8 cellular contexts compared by ENCODE assay signal in genomic region chr6:37101991-37102298, GRCh38.
DNase-seq lines count a peak whose midpoint lies in the region; ATAC-seq and TF ChIP-seq lines count a peak whose summit lies in the region.

No MANE protein-coding gene starts in this region.

- peak overlapping the region; percentile 37 for H3K4me3 Mint-ChIP-seq in activated T-cell treated with anti-CD3 and anti-CD28 coated beads, Interleukin-2, amount 50 U/mL, for 24 hours

- intact Hi-C loops in body of pancreas (cut with DNase I) (loop anchor here (10.0 kb wide), 1 partner anchor 47 kb away; no protein-coding TSS in a partner anchor), transverse colon (cut with DNase I; ENCODE audit: low total_unique reads) (loop anchor here (2.0 kb wide), 2 partner anchors 27 to 69 kb away; partner anchors contain the start of gene PIM1), mucosa of descending colon (cut with DNase I, micrococcal nuclease) (no loop called here)

- TF ChIP-seq CTCF in body of pancreas (IDR thresholded peaks at IDR 0.05) (no peak), transverse colon (IDR thresholded peaks at IDR 0.05) (no peak), mucosa of descending colon (IDR thresholded peaks at IDR 0.05) (no peak)

- no peaks in the 10 kb centered on the region for H3K9me3 Mint-ChIP-seq in activated T-cell treated with anti-CD3 and anti-CD28 coated beads, Interleukin-2, amount 50 U/mL, for 24 hours

- no peaks in the 10 kb centered on the region for H3K36me3 ChIP-seq in body of pancreas (replicated peaks in 1 of 2; ENCODE audit: insufficient read depth in 1 of 2, low read depth in 2 of 2)
- no peaks in the 10 kb centered on the region for H3K36me3 ChIP-seq in mesodermal cell (ENCODE audit: control insufficient read depth, insufficient read depth, low read length)
- H3K36me3 ChIP-seq in transverse colon: no peaks in the 10 kb centered on the region
- H3K36me3 ChIP-seq in mucosa of descending colon (ENCODE audit: low read depth): no peaks in the 10 kb centered on the region

- H3K36me3 Mint-ChIP-seq in activated T-cell treated with anti-CD3 and anti-CD28 coated beads, Interleukin-2, amount 50 U/mL, for 24 hours (ENCODE audit: low read depth): no peaks in the 10 kb centered on the region

- H3K27me3 Mint-ChIP-seq in activated T-cell treated with anti-CD3 and anti-CD28 coated beads, Interleukin-2, amount 50 U/mL, for 24 hours: no peaks in the 10 kb centered on the region

- ATAC-seq in body of pancreas (no peak), mucosa of descending colon (no peak)

- DNase-seq in activated T-cell treated with anti-CD3 and anti-CD28 coated beads, Interleukin-2, amount 50 U/mL, for 24 hours: no peak
- DNase-seq in activated T-cell treated with anti-CD3 and anti-CD28 coated beads, Interleukin-2, amount 50 U/mL, for 48 hours: no peak
- DNase-seq in body of pancreas (no peak), transverse colon (no peak), SHP77 treated with DMSO at 0.1 percent for 48 hours (lab: John Stamatoyannopoulos, UW) (no peak), SHP77 (lab: John Stamatoyannopoulos, UW) (no peak), mucosa of descending colon (no peak)

- H3K4me3 ChIP-seq in body of pancreas (no peak overlapping the region), mesodermal cell (ENCODE audit: extremely low read depth, insufficient read depth, low read length, poor library complexity, severe bottlenecking) (peak overlapping the region; percentile 24), transverse colon (peak overlapping the region in 2 of 4 donors; percentile 38 to 45), mucosa of descending colon (no peak overlapping the region)

- 76 to 78% methylated on average over 4 to 5 of the region's 5 CpGs for WGBS in body of pancreas, 2 donors
- whole genome bisulfite sequencing in mesodermal cell (ENCODE audit: insufficient coverage in 2 of 2), 2 experiments: 31 to 40% methylated on average over 1 to 3 of the region's 5 CpGs
- WGBS in transverse colon (ENCODE audit: low coverage in 1 of 2), 2 donors: 75 to 100% methylated on average over 2 to 5 of the region's 5 CpGs

- H3K27me3 ChIP-seq in body of pancreas: no peaks in the 10 kb centered on the region
- no peaks in the 10 kb centered on the region for H3K27me3 ChIP-seq in transverse colon

- H3K27ac ChIP-seq in body of pancreas: peak overlapping the region; percentile 85 to 98 (median 90)
- H3K27ac ChIP-seq in mesodermal cell (ENCODE audit: low read depth, low read length, severe bottlenecking): peak overlapping the region; percentile 96
- H3K27ac ChIP-seq in transverse colon: peak overlapping the region; percentile 86 to 90 (median 88)

- H3K4me1 ChIP-seq in body of pancreas: peaks cover 32% of the 10 kb centered on the region
- peaks cover 42% of the 10 kb centered on the region for H3K4me1 ChIP-seq in mesodermal cell (ENCODE audit: control insufficient read depth, insufficient read depth, low read length, poor library complexity, severe bottlenecking)
- peaks cover 10 to 37% (median 28%) of the 10 kb centered on the region in 4 donors for H3K4me1 ChIP-seq in transverse colon
- peaks cover 29% of the 10 kb centered on the region for H3K4me1 ChIP-seq in mucosa of descending colon (ENCODE audit: low read depth)

- H3K9me3 ChIP-seq in body of pancreas: no peaks in the 10 kb centered on the region
- no peaks in the 10 kb centered on the region for H3K9me3 ChIP-seq in mesodermal cell (ENCODE audit: control insufficient read depth, low read length)
- H3K9me3 ChIP-seq in transverse colon: no peaks in the 10 kb centered on the region
- H3K9me3 ChIP-seq in mucosa of descending colon: no peaks in the 10 kb centered on the region

- no peak for TF ChIP-seq POLR2A in body of pancreas (IDR thresholded peaks at IDR 0.05)
- no peak for TF ChIP-seq POLR2A in transverse colon (IDR thresholded peaks at IDR 0.05)

- no peak for TF ChIP-seq EP300 in transverse colon (IDR thresholded peaks at IDR 0.05; ENCODE audit: low read depth)

- peaks cover 39% of the 10 kb centered on the region for H3K4me1 Mint-ChIP-seq in activated T-cell treated with anti-CD3 and anti-CD28 coated beads, Interleukin-2, amount 50 U/mL, for 24 hours (ENCODE audit: low read depth)

- H3K27ac Mint-ChIP-seq in activated T-cell treated with anti-CD3 and anti-CD28 coated beads, Interleukin-2, amount 50 U/mL, for 24 hours: peak overlapping the region; percentile 81

- in situ Hi-C loops in transverse colon (cut with MboI; ENCODE audit: low pct_ligation_motif_present in 1 of 4, low pct_unique_long_range_greater_than_20kb in 1 of 4, low sequenced_read_pairs in 3 of 4): no loop called here

Comparison
In these comparisons a context has a peak if more than half of its experiments do, and no peak if none do; other contexts are left out.
1. intact Hi-C loops: an anchor here in body of pancreas (10.0 kb wide) and transverse colon (2.0 kb wide); none called in mucosa of descending colon.